In genomic region chr14:48325486-48325885, GRCh38 we compare ENCODE assay signal across 18 cellular contexts.
"Had no signal": no experiment of that assay in that cellular context is flagged by ENCODE, and none has a peak within 500 bp of the region (broad histone marks: within the 10 kb centered on the region; RNA-seq: fewer than 3 reads in every experiment).

No MANE protein-coding gene starts in this region.

- H3K4me1 Mint-ChIP-seq: activated CD4-positive, alpha-beta T cell treated with anti-CD3 and anti-CD28 coated beads for 36 hours; nephron progenitor cell had no signal

- ATAC-seq: activated CD4-positive, alpha-beta T cell treated with anti-CD3 and anti-CD28 coated beads for 36 hours; esophagus mucosa; lower lobe of right lung; stimulated activated naive CD8-positive, alpha-beta T cell treated with anti-CD3 and anti-CD28 coated beads, Interleukin-15, Interleukin-2, amounts not matched to agents 100 U/mL and 50 U/mL, for 24 hours had no signal

- H3K9me3 Mint-ChIP-seq: nephron progenitor cell had no signal

- DNase-seq: activated CD4-positive, alpha-beta T cell treated with anti-CD3 and anti-CD28 coated beads for 36 hours; activated CD4-positive, alpha-beta T cell treated with anti-CD3 and anti-CD28 coated beads, Interleukin-2, amount 50 U/mL, for 48 hours; activated naive CD4-positive, alpha-beta T cell treated with Interleukin-2 at 50 U/mL for 16 hours; activated T-cell treated with anti-CD3 and anti-CD28 coated beads for 4 hours; anterior cingulate cortex; cerebellar nuclear complex; cortex of kidney; effector CD4-positive, alpha-beta T cell; lower lobe of right lung; midbrain; nephron progenitor cell; nucleus accumbens; retina; stimulated activated naive CD8-positive, alpha-beta T cell treated with anti-CD3 and anti-CD28 coated beads, Interleukin-15, Interleukin-2, amounts not matched to agents 100 U/mL and 50 U/mL, for 24 hours; substantia nigra; SW 1271; uterus had no signal

- H3K27me3 Mint-ChIP-seq: activated CD4-positive, alpha-beta T cell treated with anti-CD3 and anti-CD28 coated beads for 36 hours had no signal

- H3K4me3 Mint-ChIP-seq: activated CD4-positive, alpha-beta T cell treated with anti-CD3 and anti-CD28 coated beads for 36 hours; nephron progenitor cell had no signal
